ENCODE assay signal across 8 cellular contexts in the genomic region with DNA sequence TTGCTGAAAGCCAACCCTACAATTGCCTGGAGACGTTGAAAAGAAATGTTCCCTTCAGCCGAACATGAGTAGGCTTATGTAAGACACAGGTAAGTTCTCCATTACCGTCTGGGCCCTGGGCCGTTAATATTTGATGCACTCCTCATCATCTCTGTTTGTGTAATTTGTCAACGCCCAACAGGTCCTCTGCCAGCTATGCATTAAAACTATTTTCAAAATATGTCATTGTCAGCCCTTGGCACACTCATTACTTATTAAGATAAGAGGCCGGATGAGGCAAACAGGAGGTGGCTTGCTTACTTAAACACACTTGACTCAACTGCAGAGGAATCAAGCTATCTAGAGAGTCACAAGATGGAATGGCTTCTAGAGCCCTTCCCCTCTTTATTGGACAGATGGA.
"Had no signal": no experiment of that assay in that cellular context is flagged by ENCODE, and none has a peak within 500 bp of the region (broad histone marks: within the 10 kb centered on the region; RNA-seq: fewer than 3 reads in every experiment).

No MANE protein-coding gene starts in this region.

- FAIRE-seq: H1, H54, HepG2 had no signal

- H3K4me3 ChIP-seq: GM23338 had no signal

- H3K4me2 ChIP-seq: GM23338 had no signal

- DNase-seq: H9, HCEC 1CT, KBM-7 had no signal

- H2AFZ ChIP-seq: GM23338 had no signal

- H3K27ac ChIP-seq: HL-60 had no signal
